Comparison of ENCODE assay signal across 1 cellular context in the genomic region with DNA sequence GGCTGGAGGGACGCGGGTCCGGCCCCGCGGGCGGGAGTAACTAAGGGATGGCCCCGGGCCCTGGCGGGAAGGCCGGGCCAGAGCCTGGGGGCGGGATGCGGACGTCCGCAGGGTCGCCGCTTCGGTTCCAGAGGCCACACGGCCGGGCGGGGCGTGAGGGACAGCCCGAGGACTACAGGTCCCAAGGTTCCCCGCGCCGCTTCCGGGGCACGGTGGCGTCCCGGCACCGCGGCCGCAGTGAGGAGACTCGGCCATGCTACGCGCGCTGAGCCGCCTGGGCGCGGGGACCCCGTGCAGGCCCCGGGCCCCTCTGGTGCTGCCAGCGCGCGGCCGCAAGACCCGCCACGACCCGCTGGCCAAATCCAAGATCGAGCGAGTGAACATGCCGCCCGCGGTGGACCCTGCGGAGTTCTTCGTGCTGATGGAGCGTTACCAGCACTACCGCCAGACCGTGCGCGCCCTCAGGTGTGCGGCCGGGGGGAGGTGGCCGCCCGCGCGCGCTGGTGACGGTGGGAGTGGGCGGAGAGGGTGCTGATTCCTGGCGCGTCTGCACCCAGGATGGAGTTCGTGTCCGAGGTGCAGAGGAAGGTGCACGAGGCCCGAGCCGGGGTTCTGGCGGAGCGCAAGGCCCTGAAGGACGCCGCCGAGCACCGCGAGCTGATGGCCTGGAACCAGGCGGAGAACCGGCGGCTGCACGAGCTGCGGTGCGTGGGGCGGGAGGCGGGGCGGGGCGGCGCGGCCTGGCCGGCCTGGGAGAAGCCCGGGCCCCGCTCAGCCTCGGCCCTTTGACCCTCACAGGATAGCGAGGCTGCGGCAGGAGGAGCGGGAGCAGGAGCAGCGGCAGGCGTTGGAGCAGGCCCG.
A peak's percentile ranks its signal among the peaks of the same experiment; 100 is the strongest.
TF ChIP-seq lines count a peak whose summit lies in the region.

A gene (plus strand): TSS at position 237 of the 861 bp plus-strand sequence. CDS start 17 bp downstream, at position 254.

TF ChIP-seq in HEK293, 187 proteins besides CTCF, POLR2A, EP300 and RAD21 (continued from another document and continues in another):
- TF ChIP-seq, protein P1, sequence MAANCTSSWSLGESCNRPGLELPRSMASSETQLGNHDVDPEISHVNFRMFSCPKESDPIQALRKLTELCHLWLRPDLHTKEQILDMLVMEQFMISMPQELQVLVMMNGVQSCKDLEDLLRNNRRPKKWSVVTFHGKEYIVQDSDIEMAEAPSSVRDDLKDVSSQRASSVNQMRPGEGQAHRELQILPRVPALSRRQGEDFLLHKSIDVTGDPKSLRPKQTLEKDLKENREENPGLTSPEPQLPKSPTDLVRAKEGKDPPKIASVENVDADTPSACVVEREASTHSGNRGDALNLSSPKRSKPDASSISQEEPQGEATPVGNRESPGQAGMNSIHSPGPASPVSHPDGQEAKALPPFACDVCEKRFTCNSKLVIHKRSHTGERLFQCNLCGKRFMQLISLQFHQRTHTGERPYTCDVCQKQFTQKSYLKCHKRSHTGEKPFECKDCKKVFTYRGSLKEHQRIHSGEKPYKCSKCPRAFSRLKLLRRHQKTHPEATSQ (tag by site-specific recombination; IDR thresholded peaks at IDR 0.05): peak; percentile 51; the same call in 1 of the 2 replicates
- no peak for TF ChIP-seq ZNF138 (tag by site-specific recombination; IDR thresholded peaks at IDR 0.05; ENCODE audit: borderline replicate concordance)
- TF ChIP-seq, protein P2, sequence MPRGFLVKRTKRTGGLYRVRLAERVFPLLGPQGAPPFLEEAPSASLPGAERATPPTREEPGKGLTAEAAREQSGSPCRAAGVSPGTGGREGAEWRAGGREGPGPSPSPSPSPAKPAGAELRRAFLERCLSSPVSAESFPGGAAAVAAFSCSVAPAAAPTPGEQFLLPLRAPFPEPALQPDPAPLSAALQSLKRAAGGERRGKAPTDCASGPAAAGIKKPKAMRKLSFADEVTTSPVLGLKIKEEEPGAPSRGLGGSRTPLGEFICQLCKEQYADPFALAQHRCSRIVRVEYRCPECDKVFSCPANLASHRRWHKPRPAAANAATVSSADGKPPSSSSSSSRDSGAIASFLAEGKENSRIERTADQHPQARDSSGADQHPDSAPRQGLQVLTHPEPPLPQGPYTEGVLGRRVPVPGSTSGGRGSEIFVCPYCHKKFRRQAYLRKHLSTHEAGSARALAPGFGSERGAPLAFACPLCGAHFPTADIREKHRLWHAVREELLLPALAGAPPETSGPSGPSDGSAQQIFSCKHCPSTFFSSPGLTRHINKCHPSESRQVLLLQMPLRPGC (tag by site-specific recombination; IDR thresholded peaks at IDR 0.05): peak; percentile 57; the same call in 1 of the 2 replicates
- TF ChIP-seq ZNF423 (tag by site-specific recombination; IDR thresholded peaks at IDR 0.05): no peak
- 0 out of 2 replicates have a peak, but pooled peaks have one; percentile 19 for TF ChIP-seq ZNF10 (tag by site-specific recombination; IDR thresholded peaks at IDR 0.05)
- no peak for TF ChIP-seq ZNF664 (tag by site-specific recombination; IDR thresholded peaks at IDR 0.05)
- peak; percentile 65 for TF ChIP-seq KLF16 (tag by site-specific recombination; IDR thresholded peaks at IDR 0.05)
- 0 out of 2 replicates have a peak, but pooled peaks have one; percentile 29 for TF ChIP-seq HOXC10 (CRISPR knock-in tag; IDR thresholded peaks at IDR 0.05)
- TF ChIP-seq ZBTB8A (tag by site-specific recombination; IDR thresholded peaks at IDR 0.05): peak; percentile 29; the same call in 1 of the 2 replicates
- TF ChIP-seq ZNF701 (tag by site-specific recombination; IDR thresholded peaks at IDR 0.05): no peak
- TF ChIP-seq ZNF629 (tag by site-specific recombination; IDR thresholded peaks at IDR 0.05): 0 out of 2 replicates have a peak, but pooled peaks have one; percentile 49
- peak; percentile 92 for TF ChIP-seq ZFHX2 (tag by site-specific recombination; conservative IDR thresholded peaks at IDR 0.05)
- no peak for TF ChIP-seq TCF7L2 (IDR thresholded peaks at IDR 0.05; ENCODE audit: borderline replicate concordance, low read depth, low read length)
- TF ChIP-seq PRDM1 (tag by site-specific recombination; IDR thresholded peaks at IDR 0.05): no peak
- no peak for TF ChIP-seq HOXA7 (CRISPR knock-in tag; IDR thresholded peaks at IDR 0.05; ENCODE audit: borderline replicate concordance)
- TF ChIP-seq, protein P3, sequence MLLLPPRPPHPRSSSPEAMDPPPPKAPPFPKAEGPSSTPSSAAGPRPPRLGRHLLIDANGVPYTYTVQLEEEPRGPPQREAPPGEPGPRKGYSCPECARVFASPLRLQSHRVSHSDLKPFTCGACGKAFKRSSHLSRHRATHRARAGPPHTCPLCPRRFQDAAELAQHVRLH (tag by site-specific recombination; IDR thresholded peaks at IDR 0.05): no peak
- 0 out of 2 replicates have a peak, but pooled peaks have one; percentile 52 for TF ChIP-seq ZBTB17 (tag by site-specific recombination; IDR thresholded peaks at IDR 0.05)
- TF ChIP-seq, protein P4, sequence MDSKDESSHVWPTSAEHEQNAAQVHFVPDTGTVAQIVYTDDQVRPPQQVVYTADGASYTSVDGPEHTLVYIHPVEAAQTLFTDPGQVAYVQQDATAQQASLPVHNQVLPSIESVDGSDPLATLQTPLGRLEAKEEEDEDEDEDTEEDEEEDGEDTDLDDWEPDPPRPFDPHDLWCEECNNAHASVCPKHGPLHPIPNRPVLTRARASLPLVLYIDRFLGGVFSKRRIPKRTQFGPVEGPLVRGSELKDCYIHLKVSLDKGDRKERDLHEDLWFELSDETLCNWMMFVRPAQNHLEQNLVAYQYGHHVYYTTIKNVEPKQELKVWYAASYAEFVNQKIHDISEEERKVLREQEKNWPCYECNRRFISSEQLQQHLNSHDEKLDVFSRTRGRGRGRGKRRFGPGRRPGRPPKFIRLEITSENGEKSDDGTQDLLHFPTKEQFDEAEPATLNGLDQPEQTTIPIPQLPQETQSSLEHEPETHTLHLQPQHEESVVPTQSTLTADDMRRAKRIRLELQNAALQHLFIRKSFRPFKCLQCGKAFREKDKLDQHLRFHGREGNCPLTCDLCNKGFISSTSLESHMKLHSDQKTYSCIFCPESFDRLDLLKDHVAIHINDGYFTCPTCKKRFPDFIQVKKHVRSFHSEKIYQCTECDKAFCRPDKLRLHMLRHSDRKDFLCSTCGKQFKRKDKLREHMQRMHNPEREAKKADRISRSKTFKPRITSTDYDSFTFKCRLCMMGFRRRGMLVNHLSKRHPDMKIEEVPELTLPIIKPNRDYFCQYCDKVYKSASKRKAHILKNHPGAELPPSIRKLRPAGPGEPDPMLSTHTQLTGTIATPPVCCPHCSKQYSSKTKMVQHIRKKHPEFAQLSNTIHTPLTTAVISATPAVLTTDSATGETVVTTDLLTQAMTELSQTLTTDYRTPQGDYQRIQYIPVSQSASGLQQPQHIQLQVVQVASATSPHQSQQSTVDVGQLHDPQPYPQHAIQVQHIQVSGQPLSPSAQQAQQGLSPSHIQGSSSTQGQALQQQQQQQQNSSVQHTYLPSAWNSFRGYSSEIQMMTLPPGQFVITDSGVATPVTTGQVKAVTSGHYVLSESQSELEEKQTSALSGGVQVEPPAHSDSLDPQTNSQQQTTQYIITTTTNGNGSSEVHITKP (tag by site-specific recombination; IDR thresholded peaks at IDR 0.05): no peak
- TF ChIP-seq KLF8 (tag by site-specific recombination; IDR thresholded peaks at IDR 0.05): peak; percentile 48
- peak; percentile 97 for TF ChIP-seq ZBTB20 (tag by site-specific recombination; IDR thresholded peaks at IDR 0.05)
- TF ChIP-seq ZNF157 (tag by site-specific recombination; IDR thresholded peaks at IDR 0.05): no peak
- TF ChIP-seq ZNF174 (tag by site-specific recombination; IDR thresholded peaks at IDR 0.05): no peak
- TF ChIP-seq GLI2 (tag by site-specific recombination; IDR thresholded peaks at IDR 0.05; ENCODE audit: borderline replicate concordance, low read depth): no peak
- TF ChIP-seq ZNF24 (tag by site-specific recombination; IDR thresholded peaks at IDR 0.05): 0 out of 2 replicates have a peak, but pooled peaks have one; percentile 40
- no peak; the same call in 1 of the 2 replicates for TF ChIP-seq KLF7 (tag by site-specific recombination; IDR thresholded peaks at IDR 0.05; ENCODE audit: borderline replicate concordance)
- TF ChIP-seq ZNF792 (tag by site-specific recombination; IDR thresholded peaks at IDR 0.05): no peak
- TF ChIP-seq ZNF843 (tag by site-specific recombination; IDR thresholded peaks at IDR 0.05): 0 out of 2 replicates have a peak, but pooled peaks have one; percentile 18
- no peak for TF ChIP-seq ZNF768 (tag by site-specific recombination; IDR thresholded peaks at IDR 0.05)
- TF ChIP-seq ZSCAN30 (tag by site-specific recombination; IDR thresholded peaks at IDR 0.05): peak; percentile 17; the same call in 1 of the 2 replicates
- TF ChIP-seq, protein P5, sequence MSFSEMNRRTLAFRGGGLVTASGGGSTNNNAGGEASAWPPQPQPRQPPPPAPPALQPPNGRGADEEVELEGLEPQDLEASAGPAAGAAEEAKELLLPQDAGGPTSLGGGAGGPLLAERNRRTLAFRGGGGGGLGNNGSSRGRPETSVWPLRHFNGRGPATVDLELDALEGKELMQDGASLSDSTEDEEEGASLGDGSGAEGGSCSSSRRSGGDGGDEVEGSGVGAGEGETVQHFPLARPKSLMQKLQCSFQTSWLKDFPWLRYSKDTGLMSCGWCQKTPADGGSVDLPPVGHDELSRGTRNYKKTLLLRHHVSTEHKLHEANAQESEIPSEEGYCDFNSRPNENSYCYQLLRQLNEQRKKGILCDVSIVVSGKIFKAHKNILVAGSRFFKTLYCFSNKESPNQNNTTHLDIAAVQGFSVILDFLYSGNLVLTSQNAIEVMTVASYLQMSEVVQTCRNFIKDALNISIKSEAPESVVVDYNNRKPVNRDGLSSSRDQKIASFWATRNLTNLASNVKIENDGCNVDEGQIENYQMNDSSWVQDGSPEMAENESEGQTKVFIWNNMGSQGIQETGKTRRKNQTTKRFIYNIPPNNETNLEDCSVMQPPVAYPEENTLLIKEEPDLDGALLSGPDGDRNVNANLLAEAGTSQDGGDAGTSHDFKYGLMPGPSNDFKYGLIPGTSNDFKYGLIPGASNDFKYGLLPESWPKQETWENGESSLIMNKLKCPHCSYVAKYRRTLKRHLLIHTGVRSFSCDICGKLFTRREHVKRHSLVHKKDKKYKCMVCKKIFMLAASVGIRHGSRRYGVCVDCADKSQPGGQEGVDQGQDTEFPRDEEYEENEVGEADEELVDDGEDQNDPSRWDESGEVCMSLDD (tag by site-specific recombination; IDR thresholded peaks at IDR 0.05): 0 out of 2 replicates have a peak, but pooled peaks have one; percentile 49
- TF ChIP-seq ZXDB (tag by site-specific recombination; IDR thresholded peaks at IDR 0.05): peak; percentile 88
- TF ChIP-seq, protein P6, sequence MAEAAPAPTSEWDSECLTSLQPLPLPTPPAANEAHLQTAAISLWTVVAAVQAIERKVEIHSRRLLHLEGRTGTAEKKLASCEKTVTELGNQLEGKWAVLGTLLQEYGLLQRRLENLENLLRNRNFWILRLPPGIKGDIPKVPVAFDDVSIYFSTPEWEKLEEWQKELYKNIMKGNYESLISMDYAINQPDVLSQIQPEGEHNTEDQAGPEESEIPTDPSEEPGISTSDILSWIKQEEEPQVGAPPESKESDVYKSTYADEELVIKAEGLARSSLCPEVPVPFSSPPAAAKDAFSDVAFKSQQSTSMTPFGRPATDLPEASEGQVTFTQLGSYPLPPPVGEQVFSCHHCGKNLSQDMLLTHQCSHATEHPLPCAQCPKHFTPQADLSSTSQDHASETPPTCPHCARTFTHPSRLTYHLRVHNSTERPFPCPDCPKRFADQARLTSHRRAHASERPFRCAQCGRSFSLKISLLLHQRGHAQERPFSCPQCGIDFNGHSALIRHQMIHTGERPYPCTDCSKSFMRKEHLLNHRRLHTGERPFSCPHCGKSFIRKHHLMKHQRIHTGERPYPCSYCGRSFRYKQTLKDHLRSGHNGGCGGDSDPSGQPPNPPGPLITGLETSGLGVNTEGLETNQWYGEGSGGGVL (tag by site-specific recombination; IDR thresholded peaks at IDR 0.05): peak; percentile 77; the same call in 1 of the 2 replicates
- peak; percentile 72; the same call in 1 of the 2 replicates for TF ChIP-seq ZNF366 (tag by site-specific recombination; conservative IDR thresholded peaks at IDR 0.05)
- no peak for TF ChIP-seq ZNF785 (tag by site-specific recombination; IDR thresholded peaks at IDR 0.05)
- no peak for TF ChIP-seq ZNF670 (tag by site-specific recombination; IDR thresholded peaks at IDR 0.05; ENCODE audit: low read depth)
- TF ChIP-seq, protein P7, sequence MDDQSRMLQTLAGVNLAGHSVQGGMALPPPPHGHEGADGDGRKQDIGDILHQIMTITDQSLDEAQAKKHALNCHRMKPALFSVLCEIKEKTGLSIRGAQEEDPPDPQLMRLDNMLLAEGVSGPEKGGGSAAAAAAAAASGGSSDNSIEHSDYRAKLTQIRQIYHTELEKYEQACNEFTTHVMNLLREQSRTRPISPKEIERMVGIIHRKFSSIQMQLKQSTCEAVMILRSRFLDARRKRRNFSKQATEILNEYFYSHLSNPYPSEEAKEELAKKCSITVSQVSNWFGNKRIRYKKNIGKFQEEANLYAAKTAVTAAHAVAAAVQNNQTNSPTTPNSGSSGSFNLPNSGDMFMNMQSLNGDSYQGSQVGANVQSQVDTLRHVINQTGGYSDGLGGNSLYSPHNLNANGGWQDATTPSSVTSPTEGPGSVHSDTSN (CRISPR knock-in tag; IDR thresholded peaks at IDR 0.05): 0 out of 2 replicates have a peak, but pooled peaks have one; percentile 51
- TF ChIP-seq ZNF335 (tag by site-specific recombination; conservative IDR thresholded peaks at IDR 0.05): peak; percentile 97
- TF ChIP-seq, protein P8, sequence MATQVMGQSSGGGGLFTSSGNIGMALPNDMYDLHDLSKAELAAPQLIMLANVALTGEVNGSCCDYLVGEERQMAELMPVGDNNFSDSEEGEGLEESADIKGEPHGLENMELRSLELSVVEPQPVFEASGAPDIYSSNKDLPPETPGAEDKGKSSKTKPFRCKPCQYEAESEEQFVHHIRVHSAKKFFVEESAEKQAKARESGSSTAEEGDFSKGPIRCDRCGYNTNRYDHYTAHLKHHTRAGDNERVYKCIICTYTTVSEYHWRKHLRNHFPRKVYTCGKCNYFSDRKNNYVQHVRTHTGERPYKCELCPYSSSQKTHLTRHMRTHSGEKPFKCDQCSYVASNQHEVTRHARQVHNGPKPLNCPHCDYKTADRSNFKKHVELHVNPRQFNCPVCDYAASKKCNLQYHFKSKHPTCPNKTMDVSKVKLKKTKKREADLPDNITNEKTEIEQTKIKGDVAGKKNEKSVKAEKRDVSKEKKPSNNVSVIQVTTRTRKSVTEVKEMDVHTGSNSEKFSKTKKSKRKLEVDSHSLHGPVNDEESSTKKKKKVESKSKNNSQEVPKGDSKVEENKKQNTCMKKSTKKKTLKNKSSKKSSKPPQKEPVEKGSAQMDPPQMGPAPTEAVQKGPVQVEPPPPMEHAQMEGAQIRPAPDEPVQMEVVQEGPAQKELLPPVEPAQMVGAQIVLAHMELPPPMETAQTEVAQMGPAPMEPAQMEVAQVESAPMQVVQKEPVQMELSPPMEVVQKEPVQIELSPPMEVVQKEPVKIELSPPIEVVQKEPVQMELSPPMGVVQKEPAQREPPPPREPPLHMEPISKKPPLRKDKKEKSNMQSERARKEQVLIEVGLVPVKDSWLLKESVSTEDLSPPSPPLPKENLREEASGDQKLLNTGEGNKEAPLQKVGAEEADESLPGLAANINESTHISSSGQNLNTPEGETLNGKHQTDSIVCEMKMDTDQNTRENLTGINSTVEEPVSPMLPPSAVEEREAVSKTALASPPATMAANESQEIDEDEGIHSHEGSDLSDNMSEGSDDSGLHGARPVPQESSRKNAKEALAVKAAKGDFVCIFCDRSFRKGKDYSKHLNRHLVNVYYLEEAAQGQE (tag by site-specific recombination; IDR thresholded peaks at IDR 0.05): 0 out of 2 replicates have a peak, but pooled peaks have one; percentile 4
- no peak for TF ChIP-seq ZNF202 (tag by site-specific recombination; IDR thresholded peaks at IDR 0.05; ENCODE audit: borderline replicate concordance)
- no peak for TF ChIP-seq ZNF776 (tag by site-specific recombination; IDR thresholded peaks at IDR 0.05; ENCODE audit: borderline replicate concordance)
